In the genomic region with DNA sequence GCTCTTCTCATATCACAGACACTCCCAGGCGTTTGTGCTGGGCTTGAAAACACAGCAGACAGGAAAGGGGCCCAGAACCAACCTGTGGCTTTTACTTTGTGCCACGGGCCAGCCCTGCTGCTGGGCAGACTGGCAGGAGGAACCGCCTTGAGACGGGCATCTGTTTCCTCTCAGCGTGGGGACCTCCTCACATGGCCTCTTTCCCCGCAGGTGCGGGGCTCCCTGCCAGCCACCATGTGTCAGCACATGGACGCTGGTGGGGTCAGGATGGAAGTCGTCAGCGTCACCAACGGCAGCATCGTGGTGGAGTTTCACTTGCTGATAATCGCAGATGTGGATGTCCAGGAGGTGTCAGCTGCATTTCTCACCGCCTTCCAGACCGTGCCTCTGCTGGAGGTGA, we compare ENCODE assay signal across 14 cellular contexts. TPM values are rescaled to one million over a fixed set of nuclear protein-coding genes. Genes with fewer than 3 reads are reported as not detected.
DNase-seq lines count a peak whose midpoint lies in the region; ATAC-seq and TF ChIP-seq lines count a peak whose summit lies in the region.
"Had no signal": no experiment of that assay in that cellular context is flagged by ENCODE, and none has a peak within 500 bp of the region (broad histone marks: within the 10 kb centered on the region; RNA-seq: fewer than 3 reads in every experiment).

No MANE protein-coding gene starts in this region.

- POLR2A ChIA-PET in CD8-positive, alpha-beta T cell (lab: Charles Lee): no interaction called here
- POLR2A ChIA-PET in PC-3 (lab: Charles Lee; ENCODE audit: unreplicated experiment): no interaction called here

- H2AFZ ChIP-seq in GM23248: no peak overlapping the region
- H2AFZ ChIP-seq in PC-3 (ENCODE audit: low read length): no peak overlapping the region

- H3K4me3 Mint-ChIP-seq in CD8-positive, alpha-beta T cell: peak overlapping the region; percentile 29
- H3K4me3 Mint-ChIP-seq: dendritic cell treated with granulocyte-macrophage colony-stimulating factor and Interleukin-4, amounts not matched to agents 40 ng/mL and 50 ng/mL, for 4 days had no signal

- H3K79me2 ChIP-seq in GM23248 (ENCODE audit: insufficient read depth) (no peaks in the 10 kb centered on the region), PC-3 (ENCODE audit: low read length) (no peaks in the 10 kb centered on the region)

- H3F3A ChIP-seq in GM23248 (ENCODE audit: insufficient read depth): peaks cover 3% of the 10 kb centered on the region; the same call in 1 of the 2 replicates
- no peaks in the 10 kb centered on the region for H3F3A ChIP-seq in PC-3 (ENCODE audit: low read length, unreplicated experiment)

- no peak for TF ChIP-seq CTCF in CD8-positive, alpha-beta T cell (IDR thresholded peaks at IDR 0.05)
- TF ChIP-seq CTCF in PC-3 (conservative IDR thresholded peaks at IDR 0.05; ENCODE audit: low read depth, low read length): no peak
- TF ChIP-seq CTCF in fibroblast of mammary gland (conservative IDR thresholded peaks at IDR 0.05; ENCODE audit: control insufficient read depth, insufficient read depth, low read depth, low read length): no peak
- TF ChIP-seq CTCF in adrenal gland (IDR thresholded peaks at IDR 0.05): no peak

- peaks cover 19% of the 10 kb centered on the region for H3K4me1 ChIP-seq in CD8-positive, alpha-beta T cell (ENCODE audit: insufficient read depth, low read length)
- peaks cover 12% of the 10 kb centered on the region for H3K4me1 ChIP-seq in GM23248 (ENCODE audit: insufficient read depth)
- H3K4me1 ChIP-seq in PC-3 (ENCODE audit: insufficient read depth, low read length): peaks cover 50% of the 10 kb centered on the region
- H3K4me1 ChIP-seq in adrenal gland (replicated peaks in 1 of 2): no peaks in the 10 kb centered on the region

- H3K9me3 ChIP-seq in CD8-positive, alpha-beta T cell (ENCODE audit: low read length): no peaks in the 10 kb centered on the region
- H3K9me3 ChIP-seq in GM23248 (ENCODE audit: low read depth): no peaks in the 10 kb centered on the region
- H3K9me3 ChIP-seq in PC-3 (ENCODE audit: low read length): no peaks in the 10 kb centered on the region
- no peaks in the 10 kb centered on the region for H3K9me3 ChIP-seq in adrenal gland (replicated peaks in 1 of 3)
- H3K9me3 ChIP-seq: prostate gland had no signal

- CTCF ChIA-PET in CD8-positive, alpha-beta T cell (lab: Charles Lee): interaction anchor here (1.0 to 8.2 kb wide), 6 partner anchors 10 to 302 kb away, joined by 3 to 106 read pairs (median 14); no protein-coding TSS in a partner anchor
- CTCF ChIA-PET in PC-3 (lab: Charles Lee): no interaction called here

- H3K4me2 ChIP-seq in GM23248 (ENCODE audit: unreplicated experiment): no peak overlapping the region
- H3K4me2 ChIP-seq in PC-3 (ENCODE audit: low read length): peak overlapping the region; percentile 63

- intact Hi-C loops in CD8-positive, alpha-beta T cell (cut with DNase I, micrococcal nuclease): loop anchor here in 1 of 2 experiments (5.0 to 10.0 kb wide), 2 partner anchors 222 to 504 kb away; no protein-coding TSS in a partner anchor
- intact Hi-C loops in PC-3 (cut with micrococcal nuclease) (loop anchor here (5.0 kb wide), 1 partner anchor 507 kb away; no protein-coding TSS in a partner anchor), adrenal gland (cut with DNase I) (loop anchor here in 1 of 2 donors (5.0 to 10.0 kb wide), 2 partner anchors 302 to 504 kb away; no protein-coding TSS in a partner anchor)

- peaks cover 22% of the 10 kb centered on the region for H3K4me1 Mint-ChIP-seq in CD8-positive, alpha-beta T cell (ENCODE audit: low read depth)

- peaks cover 53% of the 10 kb centered on the region for H3K27me3 Mint-ChIP-seq in CD8-positive, alpha-beta T cell (ENCODE audit: low read depth)

- H3K4me3 ChIP-seq in CD8-positive, alpha-beta T cell (ENCODE audit: low read depth, low read length): no peak overlapping the region
- no peak overlapping the region for H3K4me3 ChIP-seq in GM23248
- H3K4me3 ChIP-seq in PC-3 (ENCODE audit: low read length): no peak overlapping the region
- H3K4me3 ChIP-seq in fibroblast of mammary gland (ENCODE audit: control insufficient read depth, low read depth, low read length): no peak overlapping the region
- H3K4me3 ChIP-seq in adrenal gland: no peak overlapping the region
- H3K4me3 ChIP-seq: lung, prostate gland had no signal

- H3K36me3 Mint-ChIP-seq in CD8-positive, alpha-beta T cell: no peaks in the 10 kb centered on the region
- H3K36me3 Mint-ChIP-seq: IgD-negative memory B cell had no signal

- H3K9ac ChIP-seq in GM23248 (no peak overlapping the region), PC-3 (ENCODE audit: low read length) (peak overlapping the region; percentile 49; the same call in 1 of the 2 replicates)

- H4K20me1 ChIP-seq in GM23248 (ENCODE audit: insufficient read depth) (no peaks in the 10 kb centered on the region), PC-3 (ENCODE audit: low read length) (no peaks in the 10 kb centered on the region)

- no peaks in the 10 kb centered on the region for H3K9me3 Mint-ChIP-seq in CD8-positive, alpha-beta T cell
- H3K9me3 Mint-ChIP-seq: dendritic cell treated with granulocyte-macrophage colony-stimulating factor and Interleukin-4, amounts not matched to agents 40 ng/mL and 50 ng/mL, for 4 days; IgD-negative memory B cell had no signal

- peaks cover 3% of the 10 kb centered on the region for H3K27me3 ChIP-seq in CD8-positive, alpha-beta T cell (ENCODE audit: insufficient read depth, low read length)
- no peaks in the 10 kb centered on the region; the same call in 1 of the 2 replicates for H3K27me3 ChIP-seq in GM23248 (replicated peaks; ENCODE audit: insufficient read depth)
- H3K27me3 ChIP-seq in PC-3 (ENCODE audit: low read length): no peaks in the 10 kb centered on the region
- peaks cover 5% of the 10 kb centered on the region for H3K27me3 ChIP-seq in adrenal gland

- no peak overlapping the region for H3K27ac ChIP-seq in CD8-positive, alpha-beta T cell (ENCODE audit: low read depth, low read length)
- no peak overlapping the region for H3K27ac ChIP-seq in GM23248
- peak overlapping the region; percentile 70 for H3K27ac ChIP-seq in PC-3 (ENCODE audit: low read length)
- H3K27ac ChIP-seq in adrenal gland: no peak overlapping the region
- H3K27ac ChIP-seq: prostate gland had no signal

- no peaks in the 10 kb centered on the region for H3K36me3 ChIP-seq in CD8-positive, alpha-beta T cell (ENCODE audit: insufficient read depth, low read length)
- H3K36me3 ChIP-seq in GM23248 (ENCODE audit: low read depth) (no peaks in the 10 kb centered on the region), PC-3 (ENCODE audit: low read depth, low read length) (no peaks in the 10 kb centered on the region), adrenal gland (replicated peaks in 1 of 2) (no peaks in the 10 kb centered on the region)
- H3K36me3 ChIP-seq: prostate gland had no signal

- BruUV-seq in PC-3 (replicated peaks; lab: Mats Ljungman, UMichigan): no TSS peak

- H3K27ac Mint-ChIP-seq in CD8-positive, alpha-beta T cell: no peak overlapping the region

- 21 to 25% methylated on average over 13 to 15 of the region's 15 CpGs for WGBS in GM23248 (ENCODE audit: low coverage in 1 of 2, low lambda C conversion rate in 2 of 2, missing lambda C conversion rate in 2 of 2), 2 experiments
- 41 to 57% (median 49%) methylated on average over 8 to 15 of the region's 15 CpGs for WGBS in adrenal gland, 4 donors

- ATAC-seq in CD8-positive, alpha-beta T cell: no peak
- ATAC-seq in PC-3 (no peak), GM18870 (IDR thresholded peaks at IDR 0.05; ENCODE audit: unreplicated experiment) (no peak)

- no peak for TF ChIP-seq POLR2A in adrenal gland (IDR thresholded peaks at IDR 0.05)

- H3K9me2 ChIP-seq in GM23248 (ENCODE audit: insufficient read depth) (no peaks in the 10 kb centered on the region), PC-3 (replicated peaks; ENCODE audit: low read length) (no peaks in the 10 kb centered on the region)

- in situ Hi-C loops in GM23248 (cut with MboI): loop anchor here (10.0 to 25.0 kb wide), 2 partner anchors 182 to 294 kb away; no protein-coding TSS in a partner anchor

- DNase-seq in CD8-positive, alpha-beta T cell: no peak
- DNase-seq in GM23248 (peak; percentile 17), PC-3 (no peak), fibroblast of mammary gland (ENCODE audit: low read depth) (peak; percentile 22), NCI-H1436 treated with DMSO at 0.1 percent for 48 hours (lab: John Stamatoyannopoulos, UW) (no peak), ecto neural progenitor cell (ENCODE audit: low spot score) (no peak), adrenal gland (no peak)
- DNase-seq: activated naive CD4-positive, alpha-beta T cell treated with Interleukin-2 at 50 U/mL for 16 hours; DMS79 had no signal

RNA-seq across cellular contexts. Expression of gene UMODL1, which starts 47.8 kb away (rescaled TPM):
- under 1 TPM; 0.50 to 0.54 TPM for total RNA-seq in CD8-positive, alpha-beta T cell
- not detected in 2 replicates for total RNA-seq in GM23248 (2014; rRNA removed; shearing (Covaris generic))
- polyA plus RNA-seq in GM23248 (2016; fragmentation: Nextera tagmentation; extraction: Ambion mirVana) (not detected in 2 replicates), adrenal gland (under 1 TPM in 1 of 3 donors, not detected in 2; 0.79 TPM)
- total RNA-seq in PC-3 (2014; rRNA removed) (0.58 TPM in 1 of 2 replicates, not detected in the other), adrenal gland (under 1 TPM in 1 of 8 donors, not detected in 7; 0.10 TPM)

Comparison
In these comparisons a context has a peak if more than half of its experiments do, and no peak if none do; other contexts are left out.
1. DNase-seq: peak in GM23248 (single experiment) and fibroblast of mammary gland (single experiment); none in CD8-positive, alpha-beta T cell (0 of 7), PC-3 (single experiment), NCI-H1436 treated with DMSO at 0.1 percent for 48 hours (single experiment), ecto neural progenitor cell (single experiment) and adrenal gland (0 of 7).